ENCODE assay signal across 17 cellular contexts in the genomic region with DNA sequence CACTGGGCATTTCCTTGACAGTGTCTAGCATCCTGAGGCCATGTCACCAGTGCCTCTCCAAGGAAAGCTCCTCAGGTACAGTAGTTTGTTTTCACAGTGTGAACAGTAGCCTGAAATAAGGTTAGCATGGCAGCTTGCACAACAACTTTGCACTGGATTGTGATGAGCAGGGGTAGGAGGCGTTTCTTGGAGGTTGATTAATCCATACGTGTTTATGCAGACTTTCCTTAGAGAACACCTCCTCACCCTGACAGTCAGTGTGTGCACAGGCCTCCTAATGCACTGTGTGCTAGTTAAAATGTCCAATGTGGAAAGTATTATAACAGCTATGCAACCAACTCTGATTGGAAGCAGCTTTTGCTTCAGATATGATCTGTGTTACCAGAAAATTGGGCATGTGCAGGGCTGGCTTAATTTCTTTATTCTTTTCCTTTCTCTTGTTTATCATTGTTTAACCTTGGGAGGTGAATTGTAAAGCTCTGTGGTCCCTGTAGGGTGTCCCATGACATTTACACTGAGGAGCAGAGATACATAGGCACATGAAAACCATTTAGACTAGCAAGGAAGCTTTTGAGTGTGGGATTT.
A peak's percentile ranks its signal among the peaks of the same experiment; 100 is the strongest.
DNase-seq lines count a peak whose midpoint lies in the region; TF ChIP-seq lines count a peak whose summit lies in the region.
"Had no signal": no experiment of that assay in that cellular context is flagged by ENCODE, and none has a peak within 500 bp of the region (broad histone marks: within the 10 kb centered on the region; RNA-seq: fewer than 3 reads in every experiment).

No MANE protein-coding gene starts in this region.

- H3K4me1 ChIP-seq in SK-N-SH (ENCODE audit: control insufficient read depth in 1 of 2, insufficient read depth in 2 of 2, low read depth in 1 of 2, low read length in 1 of 2) (peaks cover 0 to 14% of the 10 kb centered on the region in 2 experiments; a peak in 2 of 4 replicates), endodermal cell (ENCODE audit: control insufficient read depth, insufficient read depth, low read length) (no peaks in the 10 kb centered on the region)
- H3K4me1 ChIP-seq: BLaER1 treated with 17β-estradiol and CSF1 and Interleukin-3, amounts not matched to agents 10 nM and 100 nM; Caco-2 had no signal

- POLR2A ChIA-PET in SK-N-SH (lab: Yijun Ruan, JAX) = interaction anchor here (1.0 to 1.9 kb wide), 2 partner anchors 17 to 77 kb away, joined by 3 to 6 read pairs; a partner anchor contains a TSS

- H3K27ac ChIP-seq in SK-N-SH (ENCODE audit: low read depth in 2 of 2, low read length in 1 of 2) (peak overlapping the region in 1 of 2 experiments; percentile 87; a peak in 2 of 4 replicates), endodermal cell (ENCODE audit: low read depth, low read length) (no peak overlapping the region)
- H3K27ac ChIP-seq: BLaER1 treated with 17β-estradiol and CSF1 and Interleukin-3, amounts not matched to agents 10 nM and 100 nM; C4-2B had no signal

- 15% methylated on average over 2 of the region's 2 CpGs for WGBS in SK-N-SH (ENCODE audit: low lambda C conversion rate)
- 75 to 83% methylated on average over 2 of the region's 2 CpGs for WGBS in endodermal cell (ENCODE audit: insufficient coverage in 1 of 2, insufficient read length in 1 of 2), 2 experiments

- H3K27me3 ChIP-seq in SK-N-SH (ENCODE audit: insufficient read depth) (peaks cover 17% of the 10 kb centered on the region), endodermal cell (ENCODE audit: control insufficient read depth, insufficient read depth, low read length, poor library complexity, severe bottlenecking) (peaks cover 8% of the 10 kb centered on the region)
- H3K27me3 ChIP-seq: BLaER1 treated with 17β-estradiol and CSF1 and Interleukin-3, amounts not matched to agents 10 nM and 100 nM had no signal

- no peak overlapping the region for H3K4me3 ChIP-seq in SK-N-SH (ENCODE audit: low read depth in 2 of 2, low read length in 1 of 2)
- H3K4me3 ChIP-seq in endodermal cell (ENCODE audit: low read length) = no peak overlapping the region
- H3K4me3 ChIP-seq: BLaER1 treated with 17β-estradiol and CSF1 and Interleukin-3, amounts not matched to agents 10 nM and 100 nM had no signal

- no peaks in the 10 kb centered on the region for H3K79me2 ChIP-seq in SK-N-SH (ENCODE audit: insufficient read depth)

- peaks cover 15% of the 10 kb centered on the region for H3K27me3 Mint-ChIP-seq in endodermal cell (ENCODE audit: insufficient read depth)
- H3K27me3 Mint-ChIP-seq in HFFc6 (ENCODE audit: insufficient read depth) = no peaks in the 10 kb centered on the region

- no peaks in the 10 kb centered on the region for H3K9me3 Mint-ChIP-seq in endodermal cell
- no peaks in the 10 kb centered on the region for H3K9me3 Mint-ChIP-seq in HFFc6
- H3K9me3 Mint-ChIP-seq: CD4-positive, alpha-beta T cell; CD8-positive, alpha-beta T cell had no signal

- H3K4me3 Mint-ChIP-seq in endodermal cell (no peak overlapping the region), HFFc6 (no peak overlapping the region)
- H3K4me3 Mint-ChIP-seq: B cell; CD4-positive, alpha-beta T cell; CD8-positive, alpha-beta T cell had no signal

- H3K4me1 Mint-ChIP-seq in endodermal cell (peaks cover 2% of the 10 kb centered on the region), HFFc6 (ENCODE audit: low read depth) (no peaks in the 10 kb centered on the region)
- H3K4me1 Mint-ChIP-seq: B cell had no signal

- H3F3A ChIP-seq in SK-N-SH (replicated peaks; ENCODE audit: insufficient read depth) = no peaks in the 10 kb centered on the region

- H4K20me1 ChIP-seq in SK-N-SH (ENCODE audit: insufficient read depth) = no peaks in the 10 kb centered on the region
- H4K20me1 ChIP-seq: BLaER1 treated with 17β-estradiol and CSF1 and Interleukin-3, amounts not matched to agents 10 nM and 100 nM had no signal

- CTCF ChIA-PET in SK-N-SH (lab: Yijun Ruan, JAX) = interaction anchor here (0.9 to 4.0 kb wide), 11 partner anchors 8 to 249 kb away, joined by 3 to 18 read pairs (median 4); a partner anchor contains a TSS

- H3K9ac ChIP-seq in SK-N-SH = no peak overlapping the region
- H3K9ac ChIP-seq in endodermal cell (ENCODE audit: extremely low read depth, low read length, poor library complexity, severe bottlenecking) = no peak overlapping the region
- H3K9ac ChIP-seq: BLaER1 treated with 17β-estradiol and CSF1 and Interleukin-3, amounts not matched to agents 10 nM and 100 nM had no signal

- H3K27ac Mint-ChIP-seq in endodermal cell (no peak overlapping the region), HFFc6 (no peak overlapping the region)
- H3K27ac Mint-ChIP-seq: B cell; CD4-positive, alpha-beta T cell; CD8-positive, alpha-beta T cell had no signal

- peak; percentile 45; the same call in 1 of the 2 replicates for TF ChIP-seq RAD21 in SK-N-SH (IDR thresholded peaks at IDR 0.05; ENCODE audit: low read length)

- no peaks in the 10 kb centered on the region for H3K36me3 ChIP-seq in SK-N-SH (replicated peaks in 1 of 2; ENCODE audit: control insufficient read depth in 1 of 2, insufficient read depth in 2 of 2, low read length in 1 of 2)
- no peaks in the 10 kb centered on the region for H3K36me3 ChIP-seq in endodermal cell (ENCODE audit: control insufficient read depth, insufficient read depth, low read length)
- H3K36me3 ChIP-seq: BLaER1 treated with 17β-estradiol and CSF1 and Interleukin-3, amounts not matched to agents 10 nM and 100 nM had no signal

- no peaks in the 10 kb centered on the region for H3K9me2 ChIP-seq in SK-N-SH

- DNase-seq in SK-N-SH = peak; percentile 64
- peak; percentile 33 for DNase-seq in endodermal cell
- DNase-seq in SIG-M5 treated with dmso at 0.1 percent for 504 hours (lab: John Stamatoyannopoulos, UW; ENCODE audit: unreplicated experiment) = no peak
- no peak for DNase-seq in HFFc6
- DNase-seq in HT-29 (ENCODE audit: low spot score) = no peak
- DNase-seq: 8988T; ACHN; AML-193; Caco-2; Calu3; CD4-positive, alpha-beta T cell; CD8-positive, alpha-beta T cell; DMS79 treated with DMSO at 0.1 percent for 48 hours; GF-D8 had no signal

- no peak overlapping the region for H3K4me2 ChIP-seq in SK-N-SH
- H3K4me2 ChIP-seq: BLaER1 treated with 17β-estradiol and CSF1 and Interleukin-3, amounts not matched to agents 10 nM and 100 nM had no signal

- H3K36me3 Mint-ChIP-seq in endodermal cell (ENCODE audit: low read depth) = no peaks in the 10 kb centered on the region
- no peaks in the 10 kb centered on the region for H3K36me3 Mint-ChIP-seq in HFFc6 (ENCODE audit: low read depth)
- H3K36me3 Mint-ChIP-seq: CD8-positive, alpha-beta T cell had no signal

- peak in 1 of 2 experiments; percentile 85; a peak in 2 of 4 replicates for TF ChIP-seq EP300 in SK-N-SH (IDR thresholded peaks at IDR 0.05; ENCODE audit: borderline replicate concordance in 1 of 2, low read depth in 1 of 2, low read length in 1 of 2)

- TF ChIP-seq CTCF in SK-N-SH (IDR thresholded peaks at IDR 0.05) = no peak
- no peak for TF ChIP-seq CTCF in endodermal cell (conservative IDR thresholded peaks at IDR 0.05)
- TF ChIP-seq CTCF in HFFc6 (IDR thresholded peaks at IDR 0.05) = no peak

- no peak overlapping the region for H2AFZ ChIP-seq in SK-N-SH (ENCODE audit: low read depth)

- no peaks in the 10 kb centered on the region for H3K9me3 ChIP-seq in SK-N-SH
- no peaks in the 10 kb centered on the region for H3K9me3 ChIP-seq in endodermal cell (ENCODE audit: control insufficient read depth, low read length)
- H3K9me3 ChIP-seq: BLaER1 treated with 17β-estradiol and CSF1 and Interleukin-3, amounts not matched to agents 10 nM and 100 nM; Caco-2 had no signal

TF ChIP-seq in SK-N-SH, 30 proteins besides CTCF, POLR2A, EP300 and RAD21:
- TF ChIP-seq RCOR1 (IDR thresholded peaks at IDR 0.05; ENCODE audit: low read length) = peak; percentile 75
- peak; percentile 62 for TF ChIP-seq CHD2 (IDR thresholded peaks at IDR 0.05; ENCODE audit: low read length, partially characterized antibody)
- TF ChIP-seq, protein P1, sequence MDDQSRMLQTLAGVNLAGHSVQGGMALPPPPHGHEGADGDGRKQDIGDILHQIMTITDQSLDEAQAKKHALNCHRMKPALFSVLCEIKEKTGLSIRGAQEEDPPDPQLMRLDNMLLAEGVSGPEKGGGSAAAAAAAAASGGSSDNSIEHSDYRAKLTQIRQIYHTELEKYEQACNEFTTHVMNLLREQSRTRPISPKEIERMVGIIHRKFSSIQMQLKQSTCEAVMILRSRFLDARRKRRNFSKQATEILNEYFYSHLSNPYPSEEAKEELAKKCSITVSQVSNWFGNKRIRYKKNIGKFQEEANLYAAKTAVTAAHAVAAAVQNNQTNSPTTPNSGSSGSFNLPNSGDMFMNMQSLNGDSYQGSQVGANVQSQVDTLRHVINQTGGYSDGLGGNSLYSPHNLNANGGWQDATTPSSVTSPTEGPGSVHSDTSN (IDR thresholded peaks at IDR 0.05) = no peak
- peak; percentile 72 for TF ChIP-seq GATA2 (CRISPR knock-in tag; IDR thresholded peaks at IDR 0.05)

Comparison
In these comparisons a context has a peak if more than half of its experiments do, and no peak if none do; other contexts are left out.
1. DNase-seq: peak in SK-N-SH (single experiment) and endodermal cell (single experiment); none in SIG-M5 treated with dmso at 0.1 percent for 504 hours (single experiment), HFFc6 (single experiment) and HT-29 (single experiment).